10 cellular contexts compared by ENCODE assay signal in genomic region chr3:23726811-23727548, GRCh38.
DNase-seq lines count a peak whose midpoint lies in the region; ATAC-seq and TF ChIP-seq lines count a peak whose summit lies in the region.
"Had no signal": no experiment of that assay in that cellular context is flagged by ENCODE, and none has a peak within 500 bp of the region (broad histone marks: within the 10 kb centered on the region; RNA-seq: fewer than 3 reads in every experiment).

No MANE protein-coding gene starts in this region.

- no peak overlapping the region for H3K4me2 ChIP-seq in Karpas-422 (ENCODE audit: low read depth, low read length, poor library complexity, severe bottlenecking)

- no peak overlapping the region for H2AFZ ChIP-seq in Karpas-422 (ENCODE audit: low read length)

- no peaks in the 10 kb centered on the region for H4K20me1 ChIP-seq in Karpas-422 (ENCODE audit: insufficient read depth, low read depth, low read length)

- no peaks in the 10 kb centered on the region for H3K9me3 ChIP-seq in Karpas-422 (ENCODE audit: low read length)
- H3K9me3 ChIP-seq: prostate gland had no signal

- H3K27me3 ChIP-seq in Karpas-422 (ENCODE audit: low read length), result no peaks in the 10 kb centered on the region

- H3K4me1 ChIP-seq in Karpas-422 (ENCODE audit: low read length), result peaks cover 8% of the 10 kb centered on the region
- H3K4me1 ChIP-seq: prostate gland had no signal

- H3K79me2 ChIP-seq in Karpas-422 (ENCODE audit: low read length), result no peaks in the 10 kb centered on the region

- H3K36me3 ChIP-seq in Karpas-422 (ENCODE audit: insufficient read depth, low read length), result no peaks in the 10 kb centered on the region
- H3K36me3 ChIP-seq: prostate gland had no signal

- no peaks in the 10 kb centered on the region for H3K9me2 ChIP-seq in Karpas-422 (replicated peaks; ENCODE audit: insufficient read depth, low read length)

- H3K9ac ChIP-seq in Karpas-422 (ENCODE audit: low read length), result no peak overlapping the region

- H3K4me3 ChIP-seq in choroid plexus epithelial cell (ENCODE audit: low read depth, low read length) (no peak overlapping the region), Karpas-422 (ENCODE audit: low read length) (no peak overlapping the region)
- H3K4me3 ChIP-seq: prostate gland had no signal

- peak; percentile 14 for DNase-seq in choroid plexus epithelial cell (ENCODE audit: low read depth)
- no peak for DNase-seq in left ventricle myocardium superior
- no peak for DNase-seq in effector CD4-positive, alpha-beta T cell
- DNase-seq in Karpas-422, result no peak
- no peak for DNase-seq in C1 segment of cervical spinal cord (lab: John Stamatoyannopoulos, UW)
- DNase-seq: OCI-M1 had no signal

- no peak overlapping the region for H3K27ac ChIP-seq in Karpas-422 (ENCODE audit: low read length)
- H3K27ac ChIP-seq: prostate gland had no signal

- no peak for TF ChIP-seq CTCF in choroid plexus epithelial cell (conservative IDR thresholded peaks at IDR 0.05; ENCODE audit: low read depth, low read length)

- ATAC-seq in GM18861 (IDR thresholded peaks at IDR 0.05; ENCODE audit: unreplicated experiment) (peak; percentile 55), GM21390 (IDR thresholded peaks at IDR 0.05; ENCODE audit: unreplicated experiment) (peak; percentile 90), HG03139 (IDR thresholded peaks at IDR 0.05; ENCODE audit: unreplicated experiment) (peak; percentile 70), left ventricle myocardium superior (no peak)

- intact Hi-C loops in left ventricle myocardium superior (cut with micrococcal nuclease), result no loop called here
